ENCODE assay signal across 1 cellular context in the genomic region with DNA sequence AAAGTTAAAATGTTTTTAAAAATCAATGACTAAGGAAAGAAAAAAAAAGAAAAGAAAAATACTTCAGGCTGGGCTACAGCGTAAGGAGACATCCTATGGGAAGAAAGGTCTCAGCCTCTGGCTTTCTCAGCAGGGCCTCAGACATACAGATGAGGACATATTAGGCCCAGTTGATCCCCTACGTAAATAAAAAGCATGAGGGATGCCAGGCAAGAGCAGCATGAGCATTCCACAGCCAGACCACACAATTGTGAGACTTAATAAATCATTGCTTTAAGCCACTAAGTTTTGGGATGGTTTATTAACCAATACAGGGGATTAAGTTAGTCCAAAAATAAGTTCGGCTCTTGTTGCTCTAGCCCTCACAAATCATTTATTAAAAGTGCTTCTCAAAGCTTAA.
TF ChIP-seq lines count a peak whose summit lies in the region.

No MANE protein-coding gene starts in this region.

TF ChIP-seq in WTC11, 78 proteins besides CTCF, POLR2A, EP300 and RAD21 (continued from another document):
- TF ChIP-seq, protein P1, sequence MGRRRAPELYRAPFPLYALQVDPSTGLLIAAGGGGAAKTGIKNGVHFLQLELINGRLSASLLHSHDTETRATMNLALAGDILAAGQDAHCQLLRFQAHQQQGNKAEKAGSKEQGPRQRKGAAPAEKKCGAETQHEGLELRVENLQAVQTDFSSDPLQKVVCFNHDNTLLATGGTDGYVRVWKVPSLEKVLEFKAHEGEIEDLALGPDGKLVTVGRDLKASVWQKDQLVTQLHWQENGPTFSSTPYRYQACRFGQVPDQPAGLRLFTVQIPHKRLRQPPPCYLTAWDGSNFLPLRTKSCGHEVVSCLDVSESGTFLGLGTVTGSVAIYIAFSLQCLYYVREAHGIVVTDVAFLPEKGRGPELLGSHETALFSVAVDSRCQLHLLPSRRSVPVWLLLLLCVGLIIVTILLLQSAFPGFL (CRISPR knock-in tag; IDR thresholded peaks at IDR 0.05; ENCODE audit: borderline replicate concordance), result no peak
- no peak for TF ChIP-seq RELA (CRISPR knock-in tag; IDR thresholded peaks at IDR 0.05; ENCODE audit: borderline replicate concordance)
- TF ChIP-seq, protein P2, sequence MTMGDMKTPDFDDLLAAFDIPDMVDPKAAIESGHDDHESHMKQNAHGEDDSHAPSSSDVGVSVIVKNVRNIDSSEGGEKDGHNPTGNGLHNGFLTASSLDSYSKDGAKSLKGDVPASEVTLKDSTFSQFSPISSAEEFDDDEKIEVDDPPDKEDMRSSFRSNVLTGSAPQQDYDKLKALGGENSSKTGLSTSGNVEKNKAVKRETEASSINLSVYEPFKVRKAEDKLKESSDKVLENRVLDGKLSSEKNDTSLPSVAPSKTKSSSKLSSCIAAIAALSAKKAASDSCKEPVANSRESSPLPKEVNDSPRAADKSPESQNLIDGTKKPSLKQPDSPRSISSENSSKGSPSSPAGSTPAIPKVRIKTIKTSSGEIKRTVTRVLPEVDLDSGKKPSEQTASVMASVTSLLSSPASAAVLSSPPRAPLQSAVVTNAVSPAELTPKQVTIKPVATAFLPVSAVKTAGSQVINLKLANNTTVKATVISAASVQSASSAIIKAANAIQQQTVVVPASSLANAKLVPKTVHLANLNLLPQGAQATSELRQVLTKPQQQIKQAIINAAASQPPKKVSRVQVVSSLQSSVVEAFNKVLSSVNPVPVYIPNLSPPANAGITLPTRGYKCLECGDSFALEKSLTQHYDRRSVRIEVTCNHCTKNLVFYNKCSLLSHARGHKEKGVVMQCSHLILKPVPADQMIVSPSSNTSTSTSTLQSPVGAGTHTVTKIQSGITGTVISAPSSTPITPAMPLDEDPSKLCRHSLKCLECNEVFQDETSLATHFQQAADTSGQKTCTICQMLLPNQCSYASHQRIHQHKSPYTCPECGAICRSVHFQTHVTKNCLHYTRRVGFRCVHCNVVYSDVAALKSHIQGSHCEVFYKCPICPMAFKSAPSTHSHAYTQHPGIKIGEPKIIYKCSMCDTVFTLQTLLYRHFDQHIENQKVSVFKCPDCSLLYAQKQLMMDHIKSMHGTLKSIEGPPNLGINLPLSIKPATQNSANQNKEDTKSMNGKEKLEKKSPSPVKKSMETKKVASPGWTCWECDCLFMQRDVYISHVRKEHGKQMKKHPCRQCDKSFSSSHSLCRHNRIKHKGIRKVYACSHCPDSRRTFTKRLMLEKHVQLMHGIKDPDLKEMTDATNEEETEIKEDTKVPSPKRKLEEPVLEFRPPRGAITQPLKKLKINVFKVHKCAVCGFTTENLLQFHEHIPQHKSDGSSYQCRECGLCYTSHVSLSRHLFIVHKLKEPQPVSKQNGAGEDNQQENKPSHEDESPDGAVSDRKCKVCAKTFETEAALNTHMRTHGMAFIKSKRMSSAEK (CRISPR knock-in tag; IDR thresholded peaks at IDR 0.05; ENCODE audit: borderline replicate concordance), result no peak
